8 cellular contexts compared by ENCODE assay signal in genomic region chr17:59618894-59619312, GRCh38. TPM values are rescaled to one million over a fixed set of nuclear protein-coding genes. Genes with fewer than 3 reads are reported as not detected.
A peak's percentile ranks its signal among the peaks of the same experiment; 100 is the strongest.
DNase-seq lines count a peak whose midpoint lies in the region; ATAC-seq and TF ChIP-seq lines count a peak whose summit lies in the region.

No MANE protein-coding gene starts in this region.

- peak overlapping the region; percentile 100 for H2BK120ac ChIP-seq in trophoblast cell (ENCODE audit: insufficient read depth, low read length, poor library complexity)

- peaks cover 27% of the 10 kb centered on the region for H3K36me3 ChIP-seq in RWPE2 (ENCODE audit: low read depth)
- H3K36me3 ChIP-seq in esophagus muscularis mucosa = no peaks in the 10 kb centered on the region
- peaks cover 0 to 3% of the 10 kb centered on the region in 2 experiments for H3K36me3 ChIP-seq in trophoblast cell (ENCODE audit: control insufficient read depth in 1 of 2, insufficient read depth in 2 of 2, low read length in 2 of 2)

- H2AK5ac ChIP-seq in trophoblast cell (ENCODE audit: low read length) = no peak overlapping the region

- H3K4me1 ChIP-seq in RWPE2 (ENCODE audit: insufficient read depth, poor library complexity, severe bottlenecking) (peaks cover 38% of the 10 kb centered on the region), esophagus muscularis mucosa (peaks cover 37 to 46% (median 41%) of the 10 kb centered on the region in 4 donors), trophoblast cell (ENCODE audit: control insufficient read depth in 1 of 2, insufficient read depth in 2 of 2, low read length in 2 of 2) (peaks cover 3% of the 10 kb centered on the region in 2 experiments)

- H3K9ac ChIP-seq in trophoblast cell (ENCODE audit: low read length) = peak overlapping the region; percentile 95

- peak overlapping the region; percentile 100 for H4K91ac ChIP-seq in trophoblast cell (ENCODE audit: low read depth, low read length)

- TF ChIP-seq EP300 in esophagus muscularis mucosa (IDR thresholded peaks at IDR 0.05) = no peak

- H3K4me3 ChIP-seq in RWPE2 (ENCODE audit: severe bottlenecking) (peak overlapping the region; percentile 97), esophagus muscularis mucosa (peak overlapping the region; percentile 95 to 98 (median 96)), trophoblast cell (ENCODE audit: low read depth, low read length) (peak overlapping the region; percentile 99)

- intact Hi-C loops in esophagus muscularis mucosa (cut with DNase I) = no loop called here

- WGBS in esophagus muscularis mucosa = under 1% methylated on average over 12 of the region's 15 CpGs
- no CpG with 5 or more reads among the region's 15 CpGs for WGBS in trophoblast cell (ENCODE audit: extremely low coverage, insufficient coverage, insufficient read length)

- H3K79me2 ChIP-seq in trophoblast cell (ENCODE audit: control insufficient read depth, insufficient read depth, low read length, poor library complexity) = peaks cover 20% of the 10 kb centered on the region

- peak overlapping the region; percentile 88 for H3K27ac ChIP-seq in RWPE2 (ENCODE audit: poor library complexity, severe bottlenecking)
- H3K27ac ChIP-seq in esophagus muscularis mucosa (replicated peaks in 1 of 4) = peak overlapping the region; percentile 98 to 100 (median 99)
- H3K27ac ChIP-seq in trophoblast cell (ENCODE audit: low read depth, low read length) = peak overlapping the region; percentile 99

- H3K79me1 ChIP-seq in trophoblast cell (ENCODE audit: low read length) = peaks cover 19% of the 10 kb centered on the region

- no peaks in the 10 kb centered on the region for H3K9me3 ChIP-seq in RWPE2 (ENCODE audit: severe bottlenecking)
- H3K9me3 ChIP-seq in esophagus muscularis mucosa = no peaks in the 10 kb centered on the region
- H3K9me3 ChIP-seq in trophoblast cell (ENCODE audit: insufficient read depth, low read depth, low read length) = no peaks in the 10 kb centered on the region

- H4K12ac ChIP-seq in trophoblast cell (ENCODE audit: low read depth, low read length) = peak overlapping the region; percentile 100

- H3K23ac ChIP-seq in trophoblast cell (ENCODE audit: low read length) = no peak overlapping the region

- DNase-seq in NOMO-1 treated with dmso at 0.1 percent for 144 hours (lab: John Stamatoyannopoulos, UW; ENCODE audit: unreplicated experiment) = peak; percentile 94
- no peak for DNase-seq in NOMO-1 treated with DMSO at 0.1 percent for 48 hours (lab: John Stamatoyannopoulos, UW; ENCODE audit: unreplicated experiment)
- DNase-seq in RWPE2 (ENCODE audit: low spot score) = no peak
- no peak for DNase-seq in esophagus muscularis mucosa (ENCODE audit: extremely low spot score)
- no peak for DNase-seq in trophoblast cell

- H3K27me3 ChIP-seq in RWPE2 (ENCODE audit: insufficient read depth, poor library complexity, severe bottlenecking) (no peaks in the 10 kb centered on the region), esophagus muscularis mucosa (no peaks in the 10 kb centered on the region), trophoblast cell (ENCODE audit: insufficient read depth, low read length) (no peaks in the 10 kb centered on the region)

- H4K8ac ChIP-seq in trophoblast cell (ENCODE audit: low read depth, low read length) = peak overlapping the region; percentile 98

- peak overlapping the region; percentile 100 for H2BK5ac ChIP-seq in trophoblast cell (ENCODE audit: low read depth, low read length, poor library complexity)

- H2AFZ ChIP-seq in trophoblast cell (ENCODE audit: insufficient read depth, low read length, poor library complexity) = no peak overlapping the region

- H3K14ac ChIP-seq in trophoblast cell (ENCODE audit: low read length) = peak overlapping the region; percentile 100

- H3K18ac ChIP-seq in trophoblast cell (ENCODE audit: low read length) = peak overlapping the region; percentile 99

- TF ChIP-seq CTCF in RWPE2 (IDR thresholded peaks at IDR 0.05; ENCODE audit: poor library complexity, severe bottlenecking) = no peak
- TF ChIP-seq CTCF in esophagus muscularis mucosa (IDR thresholded peaks at IDR 0.05) = no peak

- H3K4ac ChIP-seq in trophoblast cell (ENCODE audit: low read depth, low read length) = no peak overlapping the region

- no peak for TF ChIP-seq POLR2A in esophagus muscularis mucosa (IDR thresholded peaks at IDR 0.05; ENCODE audit: low read depth)

- H3K4me2 ChIP-seq in trophoblast cell (ENCODE audit: low read length) = peak overlapping the region; percentile 84

- ATAC-seq in RWPE2 (ENCODE audit: low read depth) = no peak
- no peak for ATAC-seq in GM18498 (IDR thresholded peaks at IDR 0.05; ENCODE audit: unreplicated experiment)
- ATAC-seq in GM21360 (IDR thresholded peaks at IDR 0.05; ENCODE audit: unreplicated experiment) = no peak
- ATAC-seq in GM18861 (IDR thresholded peaks at IDR 0.05; ENCODE audit: unreplicated experiment) = no peak

- no peak overlapping the region for H2BK12ac ChIP-seq in trophoblast cell (ENCODE audit: low read length)

RNA-seq across cellular contexts. Expression of gene CLTC, which starts 0.8 kb away (rescaled TPM):
- 100 to 1,000 TPM; 206 to 283 (median 252) TPM for total RNA-seq in esophagus muscularis mucosa
- 234 and 254 TPM in 2 replicates for polyA plus RNA-seq in trophoblast cell (2013)

RNA-seq across cellular contexts. Expression of gene DHX40, which starts 53.5 kb away (rescaled TPM):
- 10 to 100 TPM; 32.4 to 48.0 (median 44.3) TPM for total RNA-seq in esophagus muscularis mucosa
- 18.5 and 18.9 TPM in 2 replicates for polyA plus RNA-seq in trophoblast cell (2013)
